17 cellular contexts compared by ENCODE assay signal in the genomic region with DNA sequence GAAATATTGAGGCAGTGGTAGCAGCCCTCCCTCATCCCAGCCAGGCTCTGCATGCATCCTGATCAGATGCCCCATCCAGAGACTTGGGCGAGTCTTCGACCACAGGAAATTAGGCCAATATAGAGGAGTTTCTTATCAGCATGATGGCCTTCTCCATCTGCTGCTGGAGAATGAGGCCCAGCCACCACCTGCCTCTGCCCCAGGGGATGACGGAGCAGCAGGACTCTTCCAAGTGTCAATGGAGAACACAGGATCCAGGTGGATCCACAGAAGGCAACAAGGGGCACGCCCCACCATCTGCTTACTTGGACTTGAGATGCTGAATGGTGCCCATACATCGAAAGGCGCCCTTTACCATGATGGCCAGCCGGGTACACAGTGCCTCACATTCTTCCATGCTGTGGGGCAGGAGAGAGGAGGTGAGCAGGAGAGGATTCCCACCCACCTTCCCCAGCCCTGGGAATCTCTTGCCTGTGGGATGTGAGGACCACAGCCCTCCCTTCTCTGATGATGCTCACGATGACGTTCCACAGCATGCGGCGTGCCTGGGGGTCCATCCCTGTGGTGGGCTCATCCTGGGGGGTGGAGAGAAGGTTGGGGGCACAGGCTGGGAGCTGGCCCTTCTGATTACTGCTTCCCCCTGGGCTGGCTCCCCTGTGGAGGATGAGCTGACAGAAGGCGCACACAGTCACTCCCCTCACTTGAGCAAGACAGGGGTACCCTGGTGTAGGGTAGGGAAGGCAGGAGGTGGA.
"Had no signal": no experiment of that assay in that cellular context is flagged by ENCODE, and none has a peak within 500 bp of the region (broad histone marks: within the 10 kb centered on the region; RNA-seq: fewer than 3 reads in every experiment).

No MANE protein-coding gene starts in this region.

- DNase-seq: activated CD4-positive, alpha-beta memory T cell treated with anti-CD3 and anti-CD28 coated beads, Interleukin-2, amount 10 ng/mL, durations not matched to agents 7 days and 5 days; activated CD4-positive, alpha-beta T cell treated with anti-CD3 and anti-CD28 coated beads for 4 hours; activated gamma-delta T cell; activated T-cell treated with anti-CD3 and anti-CD28 coated beads, Interleukin-2, amount 50 U/mL, for 48 hours; hippocampal formation; natural killer cell; stimulated activated CD4-positive, alpha-beta T cell treated with anti-CD3 and anti-CD28 coated beads, Interleukin-15, amount 100 ng/mL, for 24 hours; stimulated activated CD4-positive, alpha-beta T cell treated with anti-CD3 and anti-CD28 coated beads, Interleukin-4, amount 100 ng/mL, for 1 hour; stimulated activated naive B cell treated with anti-CD40 and anti-IgM and Interleukin-4, amounts not matched to agents 10 μg/mL and 1 μg/mL and 100 μg/mL, for 72 hours; substantia nigra; T-helper 1 cell; T1000 had no signal

- H3K9me3 ChIP-seq: esophagus muscularis mucosa, tibial nerve had no signal

- FAIRE-seq: colon, keratinocyte had no signal

- H3K4me1 ChIP-seq: esophagus muscularis mucosa, tibial nerve had no signal

- ATAC-seq: activated naive CD4-positive, alpha-beta T cell treated with anti-CD3 and anti-CD28 coated beads, Interleukin-2, amount 50 U/mL, for 72 hours; natural killer cell; stimulated activated naive B cell treated with anti-CD40 and anti-IgM and Interleukin-4, amounts not matched to agents 10 μg/mL and 1 μg/mL and 100 μg/mL, for 72 hours had no signal

- H3K4me3 ChIP-seq: esophagus muscularis mucosa, tibial nerve had no signal

- H3K36me3 ChIP-seq: esophagus muscularis mucosa, tibial nerve had no signal

- H3K27ac ChIP-seq: esophagus muscularis mucosa, tibial nerve had no signal

- H3K27me3 ChIP-seq: tibial nerve had no signal
